In genomic region chr14:35292051-35292769, GRCh38 we compare ENCODE assay signal across 8 cellular contexts. TPM values are rescaled to one million over a fixed set of nuclear protein-coding genes. Genes with fewer than 3 reads are reported as not detected.
DNase-seq lines count a peak whose midpoint lies in the region; ATAC-seq, FAIRE-seq and TF ChIP-seq lines count a peak whose summit lies in the region.

TSS of gene PSMA6 (plus strand) at chr14:35292382. CDS start at chr14:35292477, 95 bp downstream.

- peak within 1 kb of the TSS; percentile 91 for H3K4me2 ChIP-seq in Loucy (ENCODE audit: low read depth, low read length, poor library complexity, severe bottlenecking)

- H3K4me3 ChIP-seq in Loucy (ENCODE audit: low read length, poor library complexity, severe bottlenecking) (peak within 1 kb of the TSS; percentile 92), fibroblast of mammary gland (ENCODE audit: control insufficient read depth, low read depth, low read length) (peak within 1 kb of the TSS; percentile 98)

- no peaks in the 10 kb centered on the region for H3K36me3 Mint-ChIP-seq in natural killer cell

- H3K9me3 Mint-ChIP-seq in natural killer cell: no peaks in the 10 kb centered on the region

- H4K20me1 ChIP-seq in Loucy (ENCODE audit: insufficient read depth, low read length, poor library complexity, severe bottlenecking): peaks cover 49% of the 10 kb centered on the region

- H3K4me1 ChIP-seq in Loucy (ENCODE audit: insufficient read depth, low read length, poor library complexity, severe bottlenecking): peaks cover 74% of the 10 kb centered on the region

- TF ChIP-seq POLR2A in H54 (IDR thresholded peaks at IDR 0.05; ENCODE audit: low read depth, low read length): peak; percentile 31; the same call in 1 of the 2 replicates
- TF ChIP-seq POLR2A in Raji (IDR thresholded peaks at IDR 0.05; ENCODE audit: insufficient read depth, low read depth, low read length): peak; percentile 77

- DNase-seq in EL: peak; percentile 99
- DNase-seq in H54 (ENCODE audit: insufficient read length, low spot score): peak; percentile 77
- DNase-seq in activated T-helper 9 cell treated with anti-CD3 and anti-CD28 coated beads, Interleukin-2, amount 50 U/mL, for 16 hours (ENCODE audit: low read depth): peak; percentile 99
- peak; percentile 98 for DNase-seq in fibroblast of mammary gland (ENCODE audit: low read depth)
- DNase-seq in natural killer cell: peak; percentile 96
- peak; percentile 96 for DNase-seq in stimulated activated naive CD4-positive, alpha-beta T cell treated with Interleukin-2 at 50 U/mL for 16 hours (lab: John Stamatoyannopoulos, UW)

- H3K9ac ChIP-seq in Loucy (ENCODE audit: low read depth, low read length, poor library complexity, severe bottlenecking): peak within 1 kb of the TSS; percentile 97

- H3K9me2 ChIP-seq in Loucy (replicated peaks; ENCODE audit: low read depth, low read length): no peaks in the 10 kb centered on the region

- peaks cover 3% of the 10 kb centered on the region; the same call in 1 of the 2 replicates for H3K36me3 ChIP-seq in Loucy (ENCODE audit: insufficient read depth, low read length)

- peak within 1 kb of the TSS; percentile 97 for H3K4me3 Mint-ChIP-seq in natural killer cell

- peak within 1 kb of the TSS; percentile 98 to 99 for H3K27ac Mint-ChIP-seq in natural killer cell

- no peak for TF ChIP-seq CTCF in Loucy (conservative IDR thresholded peaks at IDR 0.05; ENCODE audit: low read length)
- TF ChIP-seq CTCF in fibroblast of mammary gland (conservative IDR thresholded peaks at IDR 0.05; ENCODE audit: control insufficient read depth, insufficient read depth, low read depth, low read length): no peak
- TF ChIP-seq CTCF in natural killer cell (IDR thresholded peaks at IDR 0.05): no peak

- peak within 1 kb of the TSS; percentile 54; the same call in 1 of the 2 replicates for H2AFZ ChIP-seq in Loucy (ENCODE audit: low read length)

- intact Hi-C loops in natural killer cell (cut with micrococcal nuclease): loop anchor here (1.0 to 5.0 kb wide), 6 partner anchors 40 to 310 kb away; partner anchors contain the start of genes NFKBIA, PRORP and SRP54

- H3K27me3 ChIP-seq in Loucy (ENCODE audit: insufficient read depth, low read length, poor library complexity, severe bottlenecking): peaks cover 5% of the 10 kb centered on the region

- no peaks in the 10 kb centered on the region for H3K9me3 ChIP-seq in Loucy (ENCODE audit: insufficient read depth, low read depth, low read length)

- peak; percentile 91 to 97 (median 92) for ATAC-seq in natural killer cell

- peak; percentile 99 for FAIRE-seq in H54 (lab: Jason Lieb, UNC)

- H3K79me2 ChIP-seq in Loucy (ENCODE audit: insufficient read depth, low read length): peaks cover 50% of the 10 kb centered on the region

- no peaks in the 10 kb centered on the region for H3K27me3 Mint-ChIP-seq in natural killer cell (ENCODE audit: low read depth in 2 of 2)

- H3K4me1 Mint-ChIP-seq in natural killer cell: peaks cover 43 to 45% of the 10 kb centered on the region in 2 donors

- H3F3A ChIP-seq in Loucy (ENCODE audit: low read depth): peaks cover 12% of the 10 kb centered on the region

RNA-seq across cellular contexts. Expression of gene PSMA6, which starts in this region (rescaled TPM):
- total RNA-seq in natural killer cell: 100 to 1,000 TPM; 130 to 141 (median 139) TPM

Comparison
In these comparisons a context has a peak if more than half of its experiments do, and no peak if none do; other contexts are left out.
1. Peak in every context shown above with its lines: DNase-seq, ATAC-seq and H3K4me3 ChIP-seq.